In genomic region chr17:55545765-55546164, GRCh38 we compare ENCODE assay signal across 1 cellular context.
TF ChIP-seq lines count a peak whose summit lies in the region.

No MANE protein-coding gene starts in this region.

TF ChIP-seq in H1, 55 proteins besides CTCF, POLR2A, EP300 and RAD21:
- TF ChIP-seq ATF2 (IDR thresholded peaks at IDR 0.05; ENCODE audit: low read length) (no peak), POU5F1 (IDR thresholded peaks at IDR 0.05; ENCODE audit: low read depth, low read length) (no peak), CEBPB (IDR thresholded peaks at IDR 0.05; ENCODE audit: low read depth, low read length) (no peak), TCF12 (IDR thresholded peaks at IDR 0.05; ENCODE audit: low read depth, low read length) (no peak), TBP (IDR thresholded peaks at IDR 0.05; ENCODE audit: low read depth, low read length) (no peak), YY1 (IDR thresholded peaks at IDR 0.05; ENCODE audit: low read depth, low read length) (no peak), JUND (IDR thresholded peaks at IDR 0.05; ENCODE audit: low read length) (no peak), TEAD4 (IDR thresholded peaks at IDR 0.05; ENCODE audit: low read depth, low read length) (no peak), HDAC2 (IDR thresholded peaks at IDR 0.05; ENCODE audit: borderline replicate concordance in 1 of 2, low read depth in 2 of 2, low read length in 2 of 2) (no peak), KDM5A (IDR thresholded peaks at IDR 0.05; ENCODE audit: low read length) (no peak), ZNF274 (IDR thresholded peaks at IDR 0.05; ENCODE audit: borderline replicate concordance, extremely low read depth, low read length) (no peak), SAP30 (IDR thresholded peaks at IDR 0.05; ENCODE audit: insufficient read depth, insufficient replicate concordance, low read length) (no peak), CREB1 (IDR thresholded peaks at IDR 0.05) (no peak), USF2 (IDR thresholded peaks at IDR 0.05; ENCODE audit: low read length) (no peak), EGR1 (IDR thresholded peaks at IDR 0.05; ENCODE audit: borderline replicate concordance, low read depth, low read length) (no peak), RFX5 (IDR thresholded peaks at IDR 0.05; ENCODE audit: borderline replicate concordance, low read depth, low read length) (no peak), TAF1 (IDR thresholded peaks at IDR 0.05; ENCODE audit: low read depth, low read length) (no peak), RNF2 (IDR thresholded peaks at IDR 0.05; ENCODE audit: borderline replicate concordance, low read depth, low read length, missing control alignments, poor library complexity, severe bottlenecking) (no peak), SIRT6 (IDR thresholded peaks at IDR 0.05; ENCODE audit: low read length) (no peak), SP1 (IDR thresholded peaks at IDR 0.05; ENCODE audit: low read depth, low read length) (no peak)
